ENCODE assay signal across 19 cellular contexts in genomic region chr10:52539463-52539862, GRCh38.
DNase-seq lines count a peak whose midpoint lies in the region; ATAC-seq and TF ChIP-seq lines count a peak whose summit lies in the region.
"Had no signal": no experiment of that assay in that cellular context is flagged by ENCODE, and none has a peak within 500 bp of the region (broad histone marks: within the 10 kb centered on the region; RNA-seq: fewer than 3 reads in every experiment).

No MANE protein-coding gene starts in this region.

- H2AK5ac ChIP-seq in trophoblast cell (ENCODE audit: low read length) = no peak overlapping the region

- TF ChIP-seq CTCF in fibroblast of pulmonary artery (IDR thresholded peaks at IDR 0.05; ENCODE audit: low read length, missing control alignments) (no peak), mucosa of descending colon (IDR thresholded peaks at IDR 0.05) (no peak)

- DNase-seq in GM23248 = peak; percentile 31
- DNase-seq in SJSA1 (ENCODE audit: low read depth in 1 of 2, low spot score in 2 of 2) = peak; percentile 54 to 57
- DNase-seq in fibroblast of pulmonary artery (ENCODE audit: low read depth) = peak; percentile 49
- DNase-seq in trophoblast cell = no peak
- DNase-seq in SIG-M5 (lab: John Stamatoyannopoulos, UW) = no peak
- DNase-seq in T-helper 2 cell = no peak
- no peak for DNase-seq in mucosa of descending colon
- DNase-seq: activated CD8-positive, alpha-beta T cell treated with anti-CD3 and anti-CD28 coated beads, Interleukin-2, amount 10 ng/mL, durations not matched to agents 7 days and 5 days; activated naive CD4-positive, alpha-beta T cell; Kasumi-1; midbrain; NCI-H2029 treated with DMSO at 0.1 percent for 48 hours; NCI-H774; stimulated activated CD8-positive, alpha-beta memory T cell treated with anti-CD3 and anti-CD28 coated beads, Interleukin-4, amount 100 ng/mL, for 48 hours; T1000; upper lobe of right lung had no signal

- peaks cover 34% of the 10 kb centered on the region for H3F3A ChIP-seq in GM23248 (ENCODE audit: insufficient read depth)

- H2AFZ ChIP-seq in GM23248 (no peak overlapping the region), trophoblast cell (ENCODE audit: insufficient read depth, low read length, poor library complexity) (no peak overlapping the region)

- H3K4me3 ChIP-seq in GM23248 (no peak overlapping the region), SJSA1 (no peak overlapping the region), fibroblast of pulmonary artery (replicated peaks; ENCODE audit: low read depth, low read length) (no peak overlapping the region), trophoblast cell (ENCODE audit: low read depth, low read length) (no peak overlapping the region), mucosa of descending colon (no peak overlapping the region)
- H3K4me3 ChIP-seq: esophagus muscularis mucosa, upper lobe of right lung had no signal

- H3K4me2 ChIP-seq in GM23248 (ENCODE audit: unreplicated experiment) (peak overlapping the region; percentile 11), trophoblast cell (ENCODE audit: low read length) (peak overlapping the region; percentile 25)

- no peak overlapping the region for H3K23ac ChIP-seq in trophoblast cell (ENCODE audit: low read length)

- H3K9ac ChIP-seq in GM23248 (no peak overlapping the region), trophoblast cell (ENCODE audit: low read length) (no peak overlapping the region)

- H3K9me2 ChIP-seq in GM23248 (ENCODE audit: insufficient read depth) = no peaks in the 10 kb centered on the region

- no peak overlapping the region for H4K91ac ChIP-seq in trophoblast cell (ENCODE audit: low read depth, low read length)

- H3K36me3 ChIP-seq in GM23248 (ENCODE audit: low read depth) (no peaks in the 10 kb centered on the region; the same call in 1 of the 2 replicates), SJSA1 (no peaks in the 10 kb centered on the region), trophoblast cell (ENCODE audit: control insufficient read depth in 1 of 2, insufficient read depth in 2 of 2, low read length in 2 of 2) (no peaks in the 10 kb centered on the region), mucosa of descending colon (ENCODE audit: low read depth) (no peaks in the 10 kb centered on the region)
- H3K36me3 ChIP-seq: esophagus muscularis mucosa, upper lobe of right lung had no signal

- H3K4ac ChIP-seq in trophoblast cell (ENCODE audit: low read depth, low read length) = no peak overlapping the region

- H2BK5ac ChIP-seq in trophoblast cell (ENCODE audit: low read depth, low read length, poor library complexity) = peak overlapping the region; percentile 71

- no peak overlapping the region for H3K14ac ChIP-seq in trophoblast cell (ENCODE audit: low read length)

- H3K9me3 ChIP-seq in GM23248 (ENCODE audit: low read depth) = no peaks in the 10 kb centered on the region
- H3K9me3 ChIP-seq in SJSA1 (replicated peaks) = no peaks in the 10 kb centered on the region
- H3K9me3 ChIP-seq in trophoblast cell (ENCODE audit: insufficient read depth, low read depth, low read length) = no peaks in the 10 kb centered on the region
- no peaks in the 10 kb centered on the region for H3K9me3 ChIP-seq in mucosa of descending colon
- H3K9me3 ChIP-seq: esophagus muscularis mucosa, upper lobe of right lung had no signal

- peak overlapping the region; percentile 69 for H2BK12ac ChIP-seq in trophoblast cell (ENCODE audit: low read length)

- in situ Hi-C loops in GM23248 (cut with MboI) = no loop called here

- peak overlapping the region; percentile 32; the same call in 1 of the 2 replicates for H3K27ac ChIP-seq in GM23248
- peak overlapping the region; percentile 77 for H3K27ac ChIP-seq in SJSA1
- H3K27ac ChIP-seq in trophoblast cell (ENCODE audit: low read depth, low read length) = peak overlapping the region; percentile 82
- H3K27ac ChIP-seq: esophagus muscularis mucosa, upper lobe of right lung had no signal

- H4K8ac ChIP-seq in trophoblast cell (ENCODE audit: low read depth, low read length) = no peak overlapping the region

- WGBS in GM23248 (ENCODE audit: low coverage in 1 of 2, low lambda C conversion rate in 2 of 2, missing lambda C conversion rate in 2 of 2), 2 experiments = 87 to 100% methylated on average over 2 of the region's 2 CpGs
- no CpG with 5 or more reads among the region's 2 CpGs for WGBS in trophoblast cell (ENCODE audit: extremely low coverage, insufficient coverage, insufficient read length)

- H4K12ac ChIP-seq in trophoblast cell (ENCODE audit: low read depth, low read length) = no peak overlapping the region

- H2BK120ac ChIP-seq in trophoblast cell (ENCODE audit: insufficient read depth, low read length, poor library complexity) = peak overlapping the region; percentile 33

- H3K27me3 ChIP-seq in GM23248 (replicated peaks; ENCODE audit: insufficient read depth) (no peaks in the 10 kb centered on the region), SJSA1 (replicated peaks) (no peaks in the 10 kb centered on the region), trophoblast cell (ENCODE audit: insufficient read depth, low read length) (no peaks in the 10 kb centered on the region)
- H3K27me3 ChIP-seq: esophagus muscularis mucosa, upper lobe of right lung had no signal

- intact Hi-C loops in mucosa of descending colon (cut with DNase I, micrococcal nuclease) = no loop called here

- H3K79me1 ChIP-seq in trophoblast cell (ENCODE audit: low read length) = peaks cover 2% of the 10 kb centered on the region

- H3K4me1 ChIP-seq in GM23248 (ENCODE audit: insufficient read depth) (peaks cover 47% of the 10 kb centered on the region), SJSA1 (replicated peaks) (peaks cover 30% of the 10 kb centered on the region), trophoblast cell (ENCODE audit: control insufficient read depth in 1 of 2, insufficient read depth in 2 of 2, low read length in 2 of 2) (peaks cover 3 to 8% of the 10 kb centered on the region in 2 experiments), mucosa of descending colon (ENCODE audit: low read depth) (no peaks in the 10 kb centered on the region)
- H3K4me1 ChIP-seq: esophagus muscularis mucosa, upper lobe of right lung had no signal

- H3K79me2 ChIP-seq in GM23248 (ENCODE audit: insufficient read depth) (no peaks in the 10 kb centered on the region), trophoblast cell (ENCODE audit: control insufficient read depth, insufficient read depth, low read length, poor library complexity) (no peaks in the 10 kb centered on the region)

- no peak overlapping the region for H3K18ac ChIP-seq in trophoblast cell (ENCODE audit: low read length)

- no peak for ATAC-seq in GM21360 (IDR thresholded peaks at IDR 0.05; ENCODE audit: unreplicated experiment)
- ATAC-seq in mucosa of descending colon = no peak
- ATAC-seq: activated CD8-positive, alpha-beta T cell treated with anti-CD3 and anti-CD28 coated beads, Interleukin-2, amount 10 ng/mL, durations not matched to agents 7 days and 5 days; Right ventricle myocardium inferior; upper lobe of right lung had no signal

- no peaks in the 10 kb centered on the region for H4K20me1 ChIP-seq in GM23248 (ENCODE audit: insufficient read depth)

Comparison
In these comparisons a context has a peak if more than half of its experiments do, and no peak if none do; other contexts are left out.
1. DNase-seq: peak in GM23248 (single experiment), SJSA1 (2 of 2) and fibroblast of pulmonary artery (single experiment); none in trophoblast cell (0 of 2), SIG-M5 (single experiment), T-helper 2 cell (0 of 5) and mucosa of descending colon (0 of 3).
2. H3K27ac ChIP-seq: peak in every context shown above with its lines; median percentile 82 in trophoblast cell; 77 in SJSA1; 32 in GM23248.